Comparison of ENCODE assay signal across 22 cellular contexts in genomic region chr6:164408868-164409267, GRCh38.
"Had no signal": no experiment of that assay in that cellular context is flagged by ENCODE, and none has a peak within 500 bp of the region (broad histone marks: within the 10 kb centered on the region; RNA-seq: fewer than 3 reads in every experiment).

No MANE protein-coding gene starts in this region.

- DNase-seq: central memory CD4-positive, alpha-beta T cell; effector CD4-positive, alpha-beta T cell; endodermal cell; gastrocnemius medialis; glutamatergic neuron; kidney; left cardiac atrium; naive thymus-derived CD4-positive, alpha-beta T cell; occipital lobe; pancreas; spleen; stimulated activated CD4-positive, alpha-beta T cell treated with anti-CD3 and anti-CD28 coated beads, Interleukin-15, amount 100 ng/mL, for 24 hours; stimulated activated CD4-positive, alpha-beta T cell treated with anti-CD3 and anti-CD28 coated beads, Interleukin-1b, Interleukin-23, amount 100 ng/mL, for 48 hours; stimulated activated CD4-positive, alpha-beta T cell treated with anti-CD3 and anti-CD28 coated beads, Interleukin-4, amount 100 ng/mL, for 24 hours; trophoblast cell had no signal

- H3K9me3 Mint-ChIP-seq: endodermal cell had no signal

- H3K4me3 ChIP-seq: coronary artery, gastrocnemius medialis, pancreas, spleen, thoracic aorta had no signal

- H3K4me1 ChIP-seq: gastrocnemius medialis, pancreas, spleen had no signal

- H3K27ac Mint-ChIP-seq: endodermal cell; naive thymus-derived CD4-positive, alpha-beta T cell; progenitor cell of endocrine pancreas; stimulated activated memory B cell treated with anti-CD40 and anti-IgM and Interleukin-4, amounts not matched to agents 10 μg/mL and 1 μg/mL and 100 μg/mL, for 72 hours; stimulated activated naive CD8-positive, alpha-beta T cell treated with anti-CD3 and anti-CD28 coated beads, Interleukin-15, Interleukin-2, amounts not matched to agents 100 ng/mL and 50 ng/mL, for 24 hours had no signal

- H3K36me3 ChIP-seq: gastrocnemius medialis, pancreas, spleen, thoracic aorta had no signal

- H3K9me3 ChIP-seq: gastrocnemius medialis, pancreas, thoracic aorta had no signal

- ATAC-seq: esophagus mucosa; gastrocnemius medialis; left cardiac atrium; naive thymus-derived CD4-positive, alpha-beta T cell; pancreas; stimulated activated memory B cell treated with anti-CD40 and anti-IgM and Interleukin-4, amounts not matched to agents 10 μg/mL and 1 μg/mL and 100 μg/mL, for 72 hours had no signal

- H3K27ac ChIP-seq: coronary artery, gastrocnemius medialis, pancreas, spleen, thoracic aorta had no signal

- H3K4me3 Mint-ChIP-seq: endodermal cell; naive thymus-derived CD4-positive, alpha-beta T cell; stimulated activated memory B cell treated with anti-CD40 and anti-IgM and Interleukin-4, amounts not matched to agents 10 μg/mL and 1 μg/mL and 100 μg/mL, for 72 hours; stimulated activated naive CD8-positive, alpha-beta T cell treated with anti-CD3 and anti-CD28 coated beads, Interleukin-15, Interleukin-2, amounts not matched to agents 100 ng/mL and 50 ng/mL, for 24 hours had no signal

- FAIRE-seq: endothelial cell of umbilical vein, kidney, pancreas had no signal

- H3K36me3 Mint-ChIP-seq: naive thymus-derived CD4-positive, alpha-beta T cell; stimulated activated memory B cell treated with anti-CD40 and anti-IgM and Interleukin-4, amounts not matched to agents 10 μg/mL and 1 μg/mL and 100 μg/mL, for 72 hours had no signal

- H3K27me3 ChIP-seq: gastrocnemius medialis, pancreas, spleen had no signal

- H3K4me1 Mint-ChIP-seq: endodermal cell; naive thymus-derived CD4-positive, alpha-beta T cell; stimulated activated memory B cell treated with anti-CD40 and anti-IgM and Interleukin-4, amounts not matched to agents 10 μg/mL and 1 μg/mL and 100 μg/mL, for 72 hours had no signal

- H3K27me3 Mint-ChIP-seq: stimulated activated memory B cell treated with anti-CD40 and anti-IgM and Interleukin-4, amounts not matched to agents 10 μg/mL and 1 μg/mL and 100 μg/mL, for 72 hours; stimulated activated naive CD8-positive, alpha-beta T cell treated with anti-CD3 and anti-CD28 coated beads, Interleukin-15, Interleukin-2, amounts not matched to agents 100 ng/mL and 50 ng/mL, for 24 hours had no signal
